ENCODE assay signal across 18 cellular contexts in the genomic region with DNA sequence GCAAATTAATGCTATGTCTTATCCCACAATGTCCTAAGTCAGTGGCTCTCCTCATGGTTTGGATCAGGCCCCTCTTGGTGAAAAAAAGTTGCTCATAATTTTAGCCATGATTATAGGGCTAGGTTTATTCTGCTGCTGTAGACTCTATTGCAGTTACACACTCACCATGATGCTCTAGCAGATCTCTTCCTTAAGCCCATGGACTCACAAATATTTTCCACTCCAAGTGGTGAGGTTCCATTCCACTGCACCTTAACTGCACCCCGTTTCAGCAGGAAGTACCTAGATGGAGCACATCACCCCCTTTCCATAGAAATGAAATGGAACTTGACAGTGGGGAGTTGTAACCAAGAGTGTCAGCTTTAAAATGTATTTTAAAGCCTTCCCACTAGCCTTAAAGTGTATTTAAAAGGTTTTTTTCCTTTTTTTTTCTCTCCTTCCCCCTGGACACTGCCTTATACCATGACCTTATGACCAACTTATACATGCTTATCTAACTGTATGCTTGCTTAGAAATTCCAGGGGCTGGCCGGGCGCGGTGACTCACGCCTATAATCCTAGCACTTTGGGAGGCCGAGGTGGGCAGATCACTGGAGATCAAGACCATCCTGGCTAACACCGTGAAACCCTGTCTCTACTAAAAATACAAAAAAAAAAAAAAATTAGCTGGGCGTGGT.
"Had no signal": no experiment of that assay in that cellular context is flagged by ENCODE, and none has a peak within 500 bp of the region (broad histone marks: within the 10 kb centered on the region; RNA-seq: fewer than 3 reads in every experiment).

No MANE protein-coding gene starts in this region.

- H3K27ac ChIP-seq: dorsolateral prefrontal cortex, heart right ventricle, left ventricle myocardium inferior, uterus had no signal

- ATAC-seq: activated CD4-positive, CD25-positive, alpha-beta regulatory T cell treated with anti-CD3 and anti-CD28 coated beads, Interleukin-2, amount 50 U/mL, for 24 hours; activated CD8-positive, alpha-beta memory T cell treated with anti-CD3 and anti-CD28 coated beads, Interleukin-2, amount 10 ng/mL, durations not matched to agents 7 days and 5 days; esophagus mucosa; heart right ventricle had no signal

- H3K27me3 ChIP-seq: dorsolateral prefrontal cortex, heart right ventricle, uterus had no signal

- H3K9me3 ChIP-seq: heart right ventricle, left ventricle myocardium inferior, uterus had no signal

- H3K9me3 Mint-ChIP-seq: activated T-cell treated with anti-CD3 and anti-CD28 coated beads, Interleukin-2, amount 50 U/mL, for 24 hours; stimulated activated naive CD8-positive, alpha-beta T cell treated with anti-CD3 and anti-CD28 coated beads, Interleukin-15, Interleukin-2, amounts not matched to agents 100 ng/mL and 50 ng/mL, for 24 hours had no signal

- FAIRE-seq: bronchial epithelial cell, kidney had no signal

- H3K4me3 Mint-ChIP-seq: activated CD8-positive, alpha-beta memory T cell treated with anti-CD3 and anti-CD28 coated beads, Interleukin-2, amount 10 ng/mL, durations not matched to agents 7 days and 5 days; activated naive CD8-positive, alpha-beta T cell treated with anti-CD3 and anti-CD28 coated beads for 36 hours; activated T-cell treated with anti-CD3 and anti-CD28 coated beads, Interleukin-2, amount 50 U/mL, for 24 hours; stimulated activated naive CD8-positive, alpha-beta T cell treated with anti-CD3 and anti-CD28 coated beads, Interleukin-15, Interleukin-2, amounts not matched to agents 100 ng/mL and 50 ng/mL, for 24 hours had no signal

- H3K4me3 ChIP-seq: dorsolateral prefrontal cortex, heart right ventricle, left ventricle myocardium inferior, uterus had no signal

- H3K27ac Mint-ChIP-seq: activated CD8-positive, alpha-beta memory T cell treated with anti-CD3 and anti-CD28 coated beads, Interleukin-2, amount 10 ng/mL, durations not matched to agents 7 days and 5 days; activated naive CD8-positive, alpha-beta T cell treated with anti-CD3 and anti-CD28 coated beads for 36 hours; activated T-cell treated with anti-CD3 and anti-CD28 coated beads, Interleukin-2, amount 50 U/mL, for 24 hours; stimulated activated naive CD8-positive, alpha-beta T cell treated with anti-CD3 and anti-CD28 coated beads, Interleukin-15, Interleukin-2, amounts not matched to agents 100 ng/mL and 50 ng/mL, for 24 hours had no signal

- H3K36me3 ChIP-seq: heart right ventricle, left ventricle myocardium inferior, uterus had no signal

- DNase-seq: activated CD8-positive, alpha-beta memory T cell treated with anti-CD3 and anti-CD28 coated beads, Interleukin-2, amount 10 ng/mL, durations not matched to agents 7 days and 5 days; activated effector memory CD4-positive, alpha-beta T cell treated with anti-CD3 and anti-CD28 coated beads, Interleukin-2, amount 50 U/mL, for 16 hours; activated naive CD8-positive, alpha-beta T cell treated with anti-CD3 and anti-CD28 coated beads for 36 hours; activated T-cell treated with anti-CD3 and anti-CD28 coated beads, Interleukin-2, amount 50 U/mL, for 24 hours; anterior cingulate cortex; dorsolateral prefrontal cortex; foreskin fibroblast; heart right ventricle; kidney; left ventricle myocardium inferior; mesendoderm; stimulated activated CD4-positive, alpha-beta T cell treated with anti-CD3 and anti-CD28 coated beads, Interleukin-15, amount 100 ng/mL, for 24 hours; stimulated activated CD4-positive, alpha-beta T cell treated with anti-CD3 and anti-CD28 coated beads, Interleukin-4, amount 100 ng/mL, for 24 hours; uterus had no signal

- H3K27me3 Mint-ChIP-seq: activated CD8-positive, alpha-beta memory T cell treated with anti-CD3 and anti-CD28 coated beads, Interleukin-2, amount 10 ng/mL, durations not matched to agents 7 days and 5 days; activated T-cell treated with anti-CD3 and anti-CD28 coated beads, Interleukin-2, amount 50 U/mL, for 24 hours; stimulated activated naive CD8-positive, alpha-beta T cell treated with anti-CD3 and anti-CD28 coated beads, Interleukin-15, Interleukin-2, amounts not matched to agents 100 ng/mL and 50 ng/mL, for 24 hours had no signal

- H3K4me1 ChIP-seq: heart right ventricle, left ventricle myocardium inferior, uterus had no signal
